Comparison of ENCODE assay signal across 8 cellular contexts in the genomic region with DNA sequence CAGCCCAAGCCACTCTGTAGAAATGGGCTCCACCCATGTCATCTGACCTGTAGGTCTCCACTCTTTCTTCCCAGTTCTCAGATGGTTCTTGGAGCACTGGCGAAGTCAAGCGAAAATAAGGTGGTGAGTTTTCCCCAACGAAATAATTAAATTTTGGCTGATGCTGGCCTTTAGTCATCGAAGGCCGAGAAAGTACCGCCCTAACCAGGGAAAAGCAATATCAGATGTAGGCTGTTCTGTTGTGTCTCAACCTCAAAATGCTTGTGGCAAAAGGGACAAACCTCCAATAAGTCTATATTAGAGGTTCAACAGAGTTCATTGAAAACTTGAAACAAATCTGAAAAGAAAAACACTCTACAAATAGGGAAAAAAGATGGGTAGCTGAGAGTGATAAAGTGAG. TPM values are rescaled to one million over a fixed set of nuclear protein-coding genes. Genes with fewer than 3 reads are reported as not detected.
DNase-seq lines count a peak whose midpoint lies in the region; ATAC-seq and TF ChIP-seq lines count a peak whose summit lies in the region.

No MANE protein-coding gene starts in this region.

- no peak for TF ChIP-seq RAD21 in SK-N-SH (IDR thresholded peaks at IDR 0.05; ENCODE audit: low read length)

- H3K9ac ChIP-seq in SK-N-SH, result no peak overlapping the region; the same call in 1 of the 2 replicates

- H3K4me2 ChIP-seq in SK-N-SH, result peak overlapping the region; percentile 59; the same call in 1 of the 2 replicates

- H3F3A ChIP-seq in SK-N-SH (replicated peaks; ENCODE audit: insufficient read depth), result peaks cover 19% of the 10 kb centered on the region

- no peaks in the 10 kb centered on the region for H3K9me2 ChIP-seq in SK-N-SH

- peaks cover 16% of the 10 kb centered on the region for H3K4me1 Mint-ChIP-seq in activated CD8-positive, alpha-beta T cell treated with anti-CD3 and anti-CD28 coated beads for 36 hours (ENCODE audit: low read depth)
- H3K4me1 Mint-ChIP-seq in activated CD8-positive, alpha-beta T cell treated with anti-CD3 and anti-CD28 coated beads, Interleukin-2, amount 10 ng/mL, durations not matched to agents 7 days and 5 days (ENCODE audit: low read depth), result peaks cover 4% of the 10 kb centered on the region
- H3K4me1 Mint-ChIP-seq in stimulated activated effector memory CD8-positive, alpha-beta T cell treated with anti-CD3 and anti-CD28 coated beads, Interleukin-12 subunit alpha, Interleukin-12 subunit beta, amount 100 ng/mL, for 72 hours, result peaks cover 16% of the 10 kb centered on the region

- H3K36me3 Mint-ChIP-seq in activated CD8-positive, alpha-beta T cell treated with anti-CD3 and anti-CD28 coated beads for 36 hours (ENCODE audit: low read depth), result no peaks in the 10 kb centered on the region
- no peaks in the 10 kb centered on the region for H3K36me3 Mint-ChIP-seq in activated CD8-positive, alpha-beta T cell treated with anti-CD3 and anti-CD28 coated beads, Interleukin-2, amount 10 ng/mL, durations not matched to agents 7 days and 5 days (ENCODE audit: low read depth)
- H3K36me3 Mint-ChIP-seq in stimulated activated effector memory CD8-positive, alpha-beta T cell treated with anti-CD3 and anti-CD28 coated beads, Interleukin-12 subunit alpha, Interleukin-12 subunit beta, amount 100 ng/mL, for 72 hours, result peaks cover 5% of the 10 kb centered on the region

- POLR2A ChIA-PET in activated CD8-positive, alpha-beta T cell treated with anti-CD3 and anti-CD28 coated beads for 36 hours (lab: Charles Lee), result no interaction called here
- POLR2A ChIA-PET in activated CD8-positive, alpha-beta T cell treated with anti-CD3 and anti-CD28 coated beads, Interleukin-2, amount 10 ng/mL, durations not matched to agents 7 days and 5 days (lab: Charles Lee), result no interaction called here
- POLR2A ChIA-PET in SK-N-SH (lab: Yijun Ruan, JAX), result no interaction called here

- no peak for TF ChIP-seq EP300 in SK-N-SH (IDR thresholded peaks at IDR 0.05; ENCODE audit: borderline replicate concordance in 1 of 2, low read depth in 1 of 2, low read length in 1 of 2)

- no peak for ATAC-seq in activated CD8-positive, alpha-beta T cell treated with anti-CD3 and anti-CD28 coated beads for 36 hours
- ATAC-seq in activated CD8-positive, alpha-beta T cell treated with anti-CD3 and anti-CD28 coated beads, Interleukin-2, amount 10 ng/mL, durations not matched to agents 7 days and 5 days, result no peak
- ATAC-seq in HG02798 (IDR thresholded peaks at IDR 0.05; ENCODE audit: poor library complexity, unreplicated experiment), result peak; percentile 1
- ATAC-seq in stimulated activated effector memory CD8-positive, alpha-beta T cell treated with anti-CD3 and anti-CD28 coated beads, Interleukin-12 subunit alpha, Interleukin-12 subunit beta, amount 100 ng/mL, for 72 hours, result no peak
- no peak for ATAC-seq in left cardiac atrium

- H3K9me3 ChIP-seq in SK-N-SH, result no peaks in the 10 kb centered on the region
- H3K9me3 ChIP-seq in BE2C, result no peaks in the 10 kb centered on the region

- no peak for DNase-seq in activated CD8-positive, alpha-beta T cell treated with anti-CD3 and anti-CD28 coated beads for 36 hours
- DNase-seq in activated CD8-positive, alpha-beta T cell treated with anti-CD3 and anti-CD28 coated beads, Interleukin-2, amount 10 ng/mL, durations not matched to agents 7 days and 5 days, result no peak
- DNase-seq in SK-N-SH (no peak), dedifferentiated amniotic fluid mesenchymal stem cell (ENCODE audit: extremely low spot score) (no peak), BE2C (no peak), left cardiac atrium (no peak)
- DNase-seq in stimulated activated effector memory CD8-positive, alpha-beta T cell treated with anti-CD3 and anti-CD28 coated beads, Interleukin-12 subunit alpha, Interleukin-12 subunit beta, amount 100 ng/mL, for 72 hours (ENCODE audit: low spot score in 2 of 2), result no peak

- H3K27ac ChIP-seq in SK-N-SH (ENCODE audit: low read depth in 2 of 2, low read length in 1 of 2), result peak overlapping the region in 1 of 2 experiments; percentile 71; a peak in 2 of 4 replicates

- no peak for TF ChIP-seq CTCF in activated CD8-positive, alpha-beta T cell treated with anti-CD3 and anti-CD28 coated beads for 36 hours (IDR thresholded peaks at IDR 0.05)
- TF ChIP-seq CTCF in SK-N-SH (IDR thresholded peaks at IDR 0.05) (no peak), BE2C (IDR thresholded peaks at IDR 0.05; ENCODE audit: low read depth, low read length) (no peak)

- no peaks in the 10 kb centered on the region for H3K79me2 ChIP-seq in SK-N-SH (ENCODE audit: insufficient read depth)

- H3K9me3 Mint-ChIP-seq in activated CD8-positive, alpha-beta T cell treated with anti-CD3 and anti-CD28 coated beads for 36 hours, result no peaks in the 10 kb centered on the region
- H3K9me3 Mint-ChIP-seq in activated CD8-positive, alpha-beta T cell treated with anti-CD3 and anti-CD28 coated beads, Interleukin-2, amount 10 ng/mL, durations not matched to agents 7 days and 5 days (ENCODE audit: insufficient read depth), result no peaks in the 10 kb centered on the region
- H3K9me3 Mint-ChIP-seq in stimulated activated effector memory CD8-positive, alpha-beta T cell treated with anti-CD3 and anti-CD28 coated beads, Interleukin-12 subunit alpha, Interleukin-12 subunit beta, amount 100 ng/mL, for 72 hours, result no peaks in the 10 kb centered on the region

- H3K27ac Mint-ChIP-seq in activated CD8-positive, alpha-beta T cell treated with anti-CD3 and anti-CD28 coated beads for 36 hours, result peak overlapping the region; percentile 17
- no peak overlapping the region for H3K27ac Mint-ChIP-seq in activated CD8-positive, alpha-beta T cell treated with anti-CD3 and anti-CD28 coated beads, Interleukin-2, amount 10 ng/mL, durations not matched to agents 7 days and 5 days
- H3K27ac Mint-ChIP-seq in stimulated activated effector memory CD8-positive, alpha-beta T cell treated with anti-CD3 and anti-CD28 coated beads, Interleukin-12 subunit alpha, Interleukin-12 subunit beta, amount 100 ng/mL, for 72 hours, result peak overlapping the region; percentile 38

- intact Hi-C loops in activated CD8-positive, alpha-beta T cell treated with anti-CD3 and anti-CD28 coated beads for 36 hours (cut with micrococcal nuclease), result loop anchor here (5.0 kb wide), 1 partner anchor 55 kb away; a partner anchor contains a TSS
- intact Hi-C loops in left cardiac atrium (cut with DNase I), result loop anchor here in 1 of 2 donors (2.0 kb wide), 1 partner anchor 131 kb away; no protein-coding TSS in a partner anchor

- H3K27me3 Mint-ChIP-seq in activated CD8-positive, alpha-beta T cell treated with anti-CD3 and anti-CD28 coated beads for 36 hours, result no peaks in the 10 kb centered on the region
- H3K27me3 Mint-ChIP-seq in activated CD8-positive, alpha-beta T cell treated with anti-CD3 and anti-CD28 coated beads, Interleukin-2, amount 10 ng/mL, durations not matched to agents 7 days and 5 days (ENCODE audit: low read depth), result peaks cover 7% of the 10 kb centered on the region

- H3K4me3 Mint-ChIP-seq in activated CD8-positive, alpha-beta T cell treated with anti-CD3 and anti-CD28 coated beads for 36 hours, result no peak overlapping the region
- H3K4me3 Mint-ChIP-seq in activated CD8-positive, alpha-beta T cell treated with anti-CD3 and anti-CD28 coated beads, Interleukin-2, amount 10 ng/mL, durations not matched to agents 7 days and 5 days, result no peak overlapping the region
- H3K4me3 Mint-ChIP-seq in stimulated activated effector memory CD8-positive, alpha-beta T cell treated with anti-CD3 and anti-CD28 coated beads, Interleukin-12 subunit alpha, Interleukin-12 subunit beta, amount 100 ng/mL, for 72 hours, result peak overlapping the region; percentile 32

- H3K4me1 ChIP-seq in SK-N-SH (ENCODE audit: control insufficient read depth in 1 of 2, insufficient read depth in 2 of 2, low read depth in 1 of 2, low read length in 1 of 2) (peaks cover 3 to 14% of the 10 kb centered on the region in 2 experiments; a peak in 3 of 4 replicates), BE2C (no peaks in the 10 kb centered on the region)

- no peaks in the 10 kb centered on the region; the same call in 1 of the 2 replicates for H3K27me3 ChIP-seq in SK-N-SH (ENCODE audit: insufficient read depth)
- H3K27me3 ChIP-seq in BE2C, result no peaks in the 10 kb centered on the region

- H4K20me1 ChIP-seq in SK-N-SH (ENCODE audit: insufficient read depth), result peaks cover 4% of the 10 kb centered on the region; the same call in 1 of the 2 replicates

- CTCF ChIA-PET in activated CD8-positive, alpha-beta T cell treated with anti-CD3 and anti-CD28 coated beads for 36 hours (lab: Charles Lee), result interaction anchor here (1.0 to 2.1 kb wide), 9 partner anchors 8 to 159 kb away, joined by 3 to 7 read pairs (median 4); a partner anchor contains a TSS
- CTCF ChIA-PET in activated CD8-positive, alpha-beta T cell treated with anti-CD3 and anti-CD28 coated beads, Interleukin-2, amount 10 ng/mL, durations not matched to agents 7 days and 5 days (lab: Charles Lee), result interaction anchor here (0.9 to 4.1 kb wide), 6 partner anchors 55 to 390 kb away, joined by 3 to 14 read pairs (median 3); a partner anchor contains a TSS
- CTCF ChIA-PET in SK-N-SH (lab: Yijun Ruan, JAX), result interaction anchor here (0.8 to 1.6 kb wide), 3 partner anchors 134 to 213 kb away, joined by 3 to 8 read pairs (median 7); no protein-coding TSS in a partner anchor

- H3K4me3 ChIP-seq in SK-N-SH (ENCODE audit: low read depth in 2 of 2, low read length in 1 of 2) (no peak overlapping the region; a peak in 1 of 4 replicates), BE2C (ENCODE audit: low read depth, low read length) (no peak overlapping the region)

- WGBS in SK-N-SH (ENCODE audit: low lambda C conversion rate), result 48% methylated on average over 6 of the region's 6 CpGs

- H3K36me3 ChIP-seq in SK-N-SH (replicated peaks in 1 of 2; ENCODE audit: control insufficient read depth in 1 of 2, insufficient read depth in 2 of 2, low read length in 1 of 2) (no peaks in the 10 kb centered on the region), BE2C (no peaks in the 10 kb centered on the region)

- H2AFZ ChIP-seq in SK-N-SH (ENCODE audit: low read depth), result no peak overlapping the region

TF ChIP-seq in SK-N-SH, 30 proteins besides CTCF, POLR2A, EP300 and RAD21 (continues in another document):
- TF ChIP-seq NFIC (IDR thresholded peaks at IDR 0.05; ENCODE audit: borderline replicate concordance), result no peak
- TF ChIP-seq CHD2 (IDR thresholded peaks at IDR 0.05; ENCODE audit: low read length, partially characterized antibody), result no peak
- no peak for TF ChIP-seq RFX5 (IDR thresholded peaks at IDR 0.05; ENCODE audit: low read length)
- TF ChIP-seq POLR2AphosphoS5 (IDR thresholded peaks at IDR 0.05; ENCODE audit: low read depth, low read length), result no peak
- no peak for TF ChIP-seq FOXJ3 (CRISPR knock-in tag; IDR thresholded peaks at IDR 0.05)

RNA-seq across cellular contexts. Expression of gene BCAT1, which starts 48.6 kb away (rescaled TPM):
- 10 to 100 TPM; 53.3 to 55.6 TPM for total RNA-seq in activated CD8-positive, alpha-beta T cell treated with anti-CD3 and anti-CD28 coated beads for 36 hours
- 10 to 100 TPM; 19.7 to 24.1 TPM for total RNA-seq in activated CD8-positive, alpha-beta T cell treated with anti-CD3 and anti-CD28 coated beads, Interleukin-2, amount 10 ng/mL, durations not matched to agents 7 days and 5 days
- polyA plus RNA-seq in SK-N-SH (2012; rRNA removed), result 7.7 and 9.1 TPM in 2 replicates
- polyA plus RNA-seq in SK-N-SH (2012; cell fraction: cytosol; rRNA removed), result 12.2 and 12.4 TPM in 2 replicates
- 7.0 and 12.2 TPM in 2 replicates for polyA plus RNA-seq in SK-N-SH (2012; cell fraction: nucleus; rRNA removed)
- 65.1 TPM for polyA plus RNA-seq in BE2C (2012; ENCODE audit: insufficient read depth, insufficient read length, low read depth)
- 10 to 100 TPM; 10.9 to 14.0 TPM for total RNA-seq in left cardiac atrium
